Comparison of ENCODE assay signal across 20 cellular contexts in genomic region chr18:22485808-22486244, GRCh38.
A peak's percentile ranks its signal among the peaks of the same experiment; 100 is the strongest.
DNase-seq lines count a peak whose midpoint lies in the region; ATAC-seq and TF ChIP-seq lines count a peak whose summit lies in the region.
"Had no signal": no experiment of that assay in that cellular context is flagged by ENCODE, and none has a peak within 500 bp of the region (broad histone marks: within the 10 kb centered on the region; RNA-seq: fewer than 3 reads in every experiment).

No MANE protein-coding gene starts in this region.

- H4K20me1 ChIP-seq in smooth muscle cell (ENCODE audit: low read depth), result no peaks in the 10 kb centered on the region
- H4K20me1 ChIP-seq: BLaER1 treated with 17β-estradiol and CSF1 and Interleukin-3, amounts not matched to agents 10 nM and 100 nM had no signal

- H2AFZ ChIP-seq in smooth muscle cell (ENCODE audit: low read depth), result no peak overlapping the region

- intact Hi-C loops in esophagus squamous epithelium (cut with DNase I), result no loop called here
- intact Hi-C loops in left colon (cut with DNase I, micrococcal nuclease), result no loop called here

- 29% methylated on average over 6 of the region's 6 CpGs for whole genome bisulfite sequencing in smooth muscle cell (ENCODE audit: low lambda C conversion rate)
- 29 to 42% methylated on average over 5 to 6 of the region's 6 CpGs for WGBS in esophagus squamous epithelium, 2 donors

- H3K27me3 ChIP-seq in SJSA1 (replicated peaks) (no peaks in the 10 kb centered on the region), smooth muscle cell (ENCODE audit: low read depth) (no peaks in the 10 kb centered on the region), esophagus squamous epithelium (no peaks in the 10 kb centered on the region)
- H3K27me3 ChIP-seq: ascending aorta; BLaER1 treated with 17β-estradiol and CSF1 and Interleukin-3, amounts not matched to agents 10 nM and 100 nM; heart left ventricle; suprapubic skin had no signal

- H3K9me3 ChIP-seq in SJSA1 (replicated peaks), result no peaks in the 10 kb centered on the region
- no peaks in the 10 kb centered on the region for H3K9me3 ChIP-seq in smooth muscle cell (replicated peaks; ENCODE audit: low read depth)
- no peaks in the 10 kb centered on the region for H3K9me3 ChIP-seq in esophagus squamous epithelium
- H3K9me3 ChIP-seq: ascending aorta; BLaER1 treated with 17β-estradiol and CSF1 and Interleukin-3, amounts not matched to agents 10 nM and 100 nM; heart left ventricle; suprapubic skin had no signal

- H3K4me1 ChIP-seq in SJSA1 (replicated peaks), result peaks cover 45% of the 10 kb centered on the region
- no peaks in the 10 kb centered on the region for H3K4me1 ChIP-seq in smooth muscle cell (ENCODE audit: low read depth)
- no peaks in the 10 kb centered on the region for H3K4me1 ChIP-seq in esophagus squamous epithelium
- H3K4me1 ChIP-seq: BLaER1 treated with 17β-estradiol and CSF1 and Interleukin-3, amounts not matched to agents 10 nM and 100 nM had no signal

- no peak for ATAC-seq in left colon
- ATAC-seq: heart left ventricle, natural killer cell had no signal

- H3K9ac ChIP-seq in smooth muscle cell (ENCODE audit: low read depth), result no peak overlapping the region
- H3K9ac ChIP-seq: BLaER1 treated with 17β-estradiol and CSF1 and Interleukin-3, amounts not matched to agents 10 nM and 100 nM had no signal

- no peak overlapping the region for H3K4me3 ChIP-seq in SJSA1
- no peak overlapping the region for H3K4me3 ChIP-seq in fibroblast of mammary gland (ENCODE audit: control insufficient read depth, low read depth, low read length)
- no peak overlapping the region for H3K4me3 ChIP-seq in smooth muscle cell
- no peak overlapping the region for H3K4me3 ChIP-seq in esophagus squamous epithelium
- H3K4me3 ChIP-seq: ascending aorta; BLaER1 treated with 17β-estradiol and CSF1 and Interleukin-3, amounts not matched to agents 10 nM and 100 nM; heart left ventricle; suprapubic skin had no signal

- no peak for TF ChIP-seq POLR2A in esophagus squamous epithelium (IDR thresholded peaks at IDR 0.05)

- no peaks in the 10 kb centered on the region for H3K79me2 ChIP-seq in smooth muscle cell (ENCODE audit: low read depth)

- peak overlapping the region; percentile 11 for H3K27ac ChIP-seq in SJSA1
- H3K27ac ChIP-seq in smooth muscle cell (ENCODE audit: low read depth), result peak overlapping the region; percentile 46
- no peak overlapping the region for H3K27ac ChIP-seq in esophagus squamous epithelium
- H3K27ac ChIP-seq: ascending aorta; BLaER1 treated with 17β-estradiol and CSF1 and Interleukin-3, amounts not matched to agents 10 nM and 100 nM; suprapubic skin had no signal

- DNase-seq in DMS53 (lab: John Stamatoyannopoulos, UW) (peak; percentile 3), DMS53 treated with DMSO at 0.1 percent for 48 hours (lab: John Stamatoyannopoulos, UW; ENCODE audit: unreplicated experiment) (no peak), SJSA1 (ENCODE audit: low read depth in 1 of 2, low spot score in 2 of 2) (peak in 1 of 2 experiments; percentile 70), fibroblast of mammary gland (ENCODE audit: low read depth) (peak; percentile 85), smooth muscle cell (lab: John Stamatoyannopoulos, UW; ENCODE audit: unreplicated experiment) (no peak), esophagus squamous epithelium (lab: John Stamatoyannopoulos, UW) (no peak), occipital lobe (lab: John Stamatoyannopoulos, UW) (no peak), left colon (no peak)
- DNase-seq: 8988T; activated naive CD4-positive, alpha-beta T cell treated with Interleukin-2 at 50 U/mL for 16 hours; activated T-cell treated with anti-CD3 and anti-CD28 coated beads for 4 hours; heart left ventricle; natural killer cell; NCI-H187 treated with DMSO at 0.1 percent for 48 hours; NCI-H446; small intestine; stimulated activated CD4-positive, alpha-beta T cell treated with anti-CD3 and anti-CD28 coated beads, Interleukin-4, amount 100 ng/mL, for 4 hours had no signal

- peak overlapping the region; percentile 24 for H3K4me2 ChIP-seq in smooth muscle cell
- H3K4me2 ChIP-seq: BLaER1 treated with 17β-estradiol and CSF1 and Interleukin-3, amounts not matched to agents 10 nM and 100 nM had no signal

- H3K36me3 ChIP-seq in SJSA1 (no peaks in the 10 kb centered on the region), smooth muscle cell (ENCODE audit: low read depth) (no peaks in the 10 kb centered on the region), esophagus squamous epithelium (no peaks in the 10 kb centered on the region)
- H3K36me3 ChIP-seq: ascending aorta; BLaER1 treated with 17β-estradiol and CSF1 and Interleukin-3, amounts not matched to agents 10 nM and 100 nM; heart left ventricle; suprapubic skin had no signal

- no peaks in the 10 kb centered on the region for H3F3A ChIP-seq in smooth muscle cell (ENCODE audit: low read depth)

- TF ChIP-seq CTCF in fibroblast of mammary gland (conservative IDR thresholded peaks at IDR 0.05; ENCODE audit: control insufficient read depth, insufficient read depth, low read depth, low read length) (no peak), smooth muscle cell (IDR thresholded peaks at IDR 0.05; ENCODE audit: borderline replicate concordance, insufficient read depth, poor library complexity, severe bottlenecking) (no peak), esophagus squamous epithelium (IDR thresholded peaks at IDR 0.05) (no peak)

Comparison
In these comparisons a context has a peak if more than half of its experiments do, and no peak if none do; other contexts are left out.
1. DNase-seq: peak in DMS53 (single experiment) and fibroblast of mammary gland (single experiment); none in DMS53 treated with DMSO at 0.1 percent for 48 hours (single experiment), smooth muscle cell (single experiment), esophagus squamous epithelium (single experiment), occipital lobe (single experiment) and left colon (0 of 2).
2. H3K27ac ChIP-seq: peak in SJSA1 (single experiment) and smooth muscle cell (single experiment); none in esophagus squamous epithelium (0 of 4).